In the genomic region with DNA sequence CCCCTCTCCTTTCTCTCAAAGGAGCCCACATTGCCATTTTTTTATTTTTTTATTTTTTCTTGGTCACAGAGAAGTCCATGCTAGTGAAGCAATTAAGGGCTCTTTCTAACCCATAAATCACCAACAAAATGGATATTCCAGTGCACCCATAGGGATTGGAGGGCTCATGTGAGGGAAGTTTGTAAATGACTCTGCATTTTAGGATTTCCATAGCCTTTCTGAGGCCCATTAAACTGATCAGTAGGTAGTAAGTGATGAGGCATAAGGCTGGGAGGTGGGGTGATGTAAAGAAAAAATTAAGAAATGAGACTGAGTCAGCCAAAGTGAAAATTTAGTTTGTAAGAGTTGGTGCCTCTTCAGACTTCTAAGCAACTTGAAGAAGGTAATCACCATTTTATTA, we compare ENCODE assay signal across 29 cellular contexts.
"Had no signal": no experiment of that assay in that cellular context is flagged by ENCODE, and none has a peak within 500 bp of the region (broad histone marks: within the 10 kb centered on the region; RNA-seq: fewer than 3 reads in every experiment).

No MANE protein-coding gene starts in this region.

- DNase-seq: activated CD4-positive, alpha-beta T cell treated with anti-CD3 and anti-CD28 coated beads, Interleukin-2, amount 10 ng/mL, durations not matched to agents 24 days and 14 days; activated CD4-positive, alpha-beta T cell treated with anti-CD3 and anti-CD28 coated beads, Interleukin-2, amount 50 U/mL, for 4 hours; activated CD8-positive, alpha-beta T cell treated with anti-CD3 and anti-CD28 coated beads for 36 hours; activated gamma-delta T cell treated with Interleukin-2 at 50 U/mL for 16 hours; activated naive CD4-positive, alpha-beta T cell treated with anti-CD3 and anti-CD28 coated beads for 36 hours; activated naive CD8-positive, alpha-beta T cell treated with anti-CD3 and anti-CD28 coated beads for 36 hours; activated T-cell treated with anti-CD3 and anti-CD28 coated beads, Interleukin-2, amount 50 U/mL, for 1 hour; amniotic stem cell; aorta; MM.1S; MV-4-11; NCI-H1092; NCI-H1436 treated with DMSO at 0.1 percent for 48 hours; NCI-H1694 treated with DMSO at 0.1 percent for 48 hours; NCI-H2029; NCI-H345; NCI-H526; NCI-H774; NK-92 treated with Interleukin-12 subunit alpha and Interleukin-12 subunit beta, amount 100 ng/mL, for 24 hours; PC-3; Peyer's patch; RPMI8226; SW 1271; T-helper 1 cell; T-helper 2 cell; T-helper 9 cell; WERI-Rb-1 had no signal

- H3K9me3 ChIP-seq: Peyer's patch had no signal

- ATAC-seq: activated CD8-positive, alpha-beta T cell treated with anti-CD3 and anti-CD28 coated beads for 36 hours; PC-3 had no signal

- H3K4me3 ChIP-seq: cardiac muscle cell, Peyer's patch had no signal

- H3K36me3 ChIP-seq: cardiac muscle cell, Peyer's patch, WERI-Rb-1 had no signal

- H3K27ac ChIP-seq: cardiac muscle cell, KMS-11, Peyer's patch, WERI-Rb-1 had no signal

- H3K27me3 ChIP-seq: cardiac muscle cell, Peyer's patch had no signal

- H3K4me1 ChIP-seq: Peyer's patch had no signal

- H3K4me2 ChIP-seq: KMS-11 had no signal

- H3K9ac ChIP-seq: KMS-11 had no signal
